In the genomic region with DNA sequence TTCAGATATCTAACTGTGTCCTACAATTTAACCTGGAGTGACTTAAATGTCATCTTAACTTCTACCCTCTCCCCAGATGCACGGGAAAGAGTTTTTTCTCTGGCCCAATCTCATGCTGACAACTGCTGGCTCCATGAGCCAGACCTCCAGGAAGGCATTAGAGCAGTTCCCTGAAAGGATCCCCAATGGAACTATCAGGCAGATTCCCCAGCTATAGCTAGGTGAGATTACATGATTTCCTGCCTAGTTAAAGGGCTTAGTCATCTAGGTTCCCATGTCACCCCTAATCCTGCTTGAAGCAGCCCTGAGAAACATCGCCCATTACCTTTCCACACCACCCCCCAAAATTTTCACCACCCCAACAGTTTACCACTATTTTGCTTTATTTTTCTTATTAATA, we compare ENCODE assay signal across 18 cellular contexts.
DNase-seq lines count a peak whose midpoint lies in the region; ATAC-seq lines count a peak whose summit lies in the region.
"Had no signal": no experiment of that assay in that cellular context is flagged by ENCODE, and none has a peak within 500 bp of the region (broad histone marks: within the 10 kb centered on the region; RNA-seq: fewer than 3 reads in every experiment).

No MANE protein-coding gene starts in this region.

- peak overlapping the region; percentile 39 for H3K9ac ChIP-seq in mesendoderm (ENCODE audit: low read length)

- H2BK5ac ChIP-seq in mesendoderm (ENCODE audit: low read length) = peak overlapping the region; percentile 65

- DNase-seq in Daoy (ENCODE audit: low read depth) (peak; percentile 5), M059J (ENCODE audit: low read depth) (peak; percentile 25), mesendoderm (peak; percentile 87), AG20443 (ENCODE audit: low spot score) (no peak), DMS79 (lab: John Stamatoyannopoulos, UW) (no peak)
- no peak for DNase-seq in stimulated activated effector memory CD8-positive, alpha-beta T cell treated with anti-CD3 and anti-CD28 coated beads, Interleukin-12 subunit alpha, Interleukin-12 subunit beta, amount 100 ng/mL, for 72 hours (ENCODE audit: low spot score in 2 of 2)
- no peak for DNase-seq in natural killer cell treated with Interleukin-12 subunit alpha and Interleukin-12 subunit beta and Interleukin-15 and Interleukin-18, amount 100 ng/mL, for 72 hours (ENCODE audit: low spot score)
- DNase-seq: 8988T; BE2C; C1 segment of cervical spinal cord; CD4-positive, CD25-positive, alpha-beta regulatory T cell; CD8-positive, alpha-beta memory T cell; COR-L47; DMS 273 treated with DMSO at 0.1 percent for 48 hours; GF-D8; H9; IMR-90 had no signal

- no CpG with 5 or more reads among the region's 2 CpGs for WGBS in mesendoderm (ENCODE audit: extremely low coverage, insufficient coverage, low lambda C conversion rate)

- ATAC-seq in stimulated activated effector memory CD8-positive, alpha-beta T cell treated with anti-CD3 and anti-CD28 coated beads, Interleukin-12 subunit alpha, Interleukin-12 subunit beta, amount 100 ng/mL, for 72 hours = no peak
- ATAC-seq in natural killer cell treated with Interleukin-12 subunit alpha and Interleukin-12 subunit beta and Interleukin-15 and Interleukin-18, amount 100 ng/mL, for 72 hours = no peak
- ATAC-seq: K562 had no signal

- H3K27me3 ChIP-seq in mesendoderm (ENCODE audit: insufficient read depth, low read length, poor library complexity) = no peaks in the 10 kb centered on the region
- H3K27me3 ChIP-seq: BE2C had no signal

- no peaks in the 10 kb centered on the region for H3K36me3 Mint-ChIP-seq in stimulated activated effector memory CD8-positive, alpha-beta T cell treated with anti-CD3 and anti-CD28 coated beads, Interleukin-12 subunit alpha, Interleukin-12 subunit beta, amount 100 ng/mL, for 72 hours
- H3K36me3 Mint-ChIP-seq in natural killer cell treated with Interleukin-12 subunit alpha and Interleukin-12 subunit beta and Interleukin-15 and Interleukin-18, amount 100 ng/mL, for 72 hours = peaks cover 20% of the 10 kb centered on the region
- H3K36me3 Mint-ChIP-seq: CD4-positive, CD25-positive, alpha-beta regulatory T cell; CD8-positive, alpha-beta memory T cell had no signal

- no peaks in the 10 kb centered on the region for H3K79me2 ChIP-seq in mesendoderm (ENCODE audit: control insufficient read depth, insufficient read depth, low read length)

- no peak overlapping the region for H4K5ac ChIP-seq in mesendoderm (ENCODE audit: low read length)

- peak overlapping the region; percentile 86 for H3K27ac ChIP-seq in mesendoderm (ENCODE audit: low read depth, low read length)

- no peak overlapping the region for H3K23ac ChIP-seq in mesendoderm (ENCODE audit: low read length)

- no peak overlapping the region for H3K4me2 ChIP-seq in mesendoderm (ENCODE audit: low read length)

- no peak overlapping the region for H2BK120ac ChIP-seq in mesendoderm (ENCODE audit: low read depth, low read length)

- no peak overlapping the region for H3K4me3 Mint-ChIP-seq in stimulated activated effector memory CD8-positive, alpha-beta T cell treated with anti-CD3 and anti-CD28 coated beads, Interleukin-12 subunit alpha, Interleukin-12 subunit beta, amount 100 ng/mL, for 72 hours
- H3K4me3 Mint-ChIP-seq in natural killer cell treated with Interleukin-12 subunit alpha and Interleukin-12 subunit beta and Interleukin-15 and Interleukin-18, amount 100 ng/mL, for 72 hours = no peak overlapping the region
- H3K4me3 Mint-ChIP-seq: CD4-positive, CD25-positive, alpha-beta regulatory T cell; CD8-positive, alpha-beta memory T cell; H9 had no signal

- no peak overlapping the region for H2AK5ac ChIP-seq in mesendoderm (ENCODE audit: low read length)

- H3K4ac ChIP-seq in mesendoderm (ENCODE audit: low read depth, low read length) = no peak overlapping the region

- H3K18ac ChIP-seq in mesendoderm (ENCODE audit: low read length) = peak overlapping the region; percentile 11

- no peaks in the 10 kb centered on the region for H3K27me3 Mint-ChIP-seq in natural killer cell treated with Interleukin-12 subunit alpha and Interleukin-12 subunit beta and Interleukin-15 and Interleukin-18, amount 100 ng/mL, for 72 hours

- no peaks in the 10 kb centered on the region for H3K4me1 ChIP-seq in mesendoderm (ENCODE audit: control insufficient read depth, low read depth, low read length)
- H3K4me1 ChIP-seq: BE2C had no signal

- no peak overlapping the region for H3K4me3 ChIP-seq in mesendoderm (ENCODE audit: low read length)
- H3K4me3 ChIP-seq: K562 had no signal

- H3K4me1 Mint-ChIP-seq in stimulated activated effector memory CD8-positive, alpha-beta T cell treated with anti-CD3 and anti-CD28 coated beads, Interleukin-12 subunit alpha, Interleukin-12 subunit beta, amount 100 ng/mL, for 72 hours = no peaks in the 10 kb centered on the region
- no peaks in the 10 kb centered on the region for H3K4me1 Mint-ChIP-seq in natural killer cell treated with Interleukin-12 subunit alpha and Interleukin-12 subunit beta and Interleukin-15 and Interleukin-18, amount 100 ng/mL, for 72 hours (ENCODE audit: low read depth in 2 of 2)
- H3K4me1 Mint-ChIP-seq: CD4-positive, CD25-positive, alpha-beta regulatory T cell; CD8-positive, alpha-beta memory T cell had no signal

- H3K56ac ChIP-seq in mesendoderm (ENCODE audit: low read length) = peak overlapping the region; percentile 82

- no peaks in the 10 kb centered on the region for H3K79me1 ChIP-seq in mesendoderm (ENCODE audit: low read length)

- H3K27ac Mint-ChIP-seq in stimulated activated effector memory CD8-positive, alpha-beta T cell treated with anti-CD3 and anti-CD28 coated beads, Interleukin-12 subunit alpha, Interleukin-12 subunit beta, amount 100 ng/mL, for 72 hours = no peak overlapping the region
- no peak overlapping the region for H3K27ac Mint-ChIP-seq in natural killer cell treated with Interleukin-12 subunit alpha and Interleukin-12 subunit beta and Interleukin-15 and Interleukin-18, amount 100 ng/mL, for 72 hours
- H3K27ac Mint-ChIP-seq: CD4-positive, CD25-positive, alpha-beta regulatory T cell; CD8-positive, alpha-beta memory T cell had no signal

- H3K36me3 ChIP-seq in mesendoderm (ENCODE audit: control insufficient read depth, insufficient read depth, low read length) = no peaks in the 10 kb centered on the region
- H3K36me3 ChIP-seq: BE2C had no signal

- no peak overlapping the region for H2BK15ac ChIP-seq in mesendoderm (replicated peaks; ENCODE audit: low read depth)

- peaks cover 14% of the 10 kb centered on the region for H3K9me3 Mint-ChIP-seq in stimulated activated effector memory CD8-positive, alpha-beta T cell treated with anti-CD3 and anti-CD28 coated beads, Interleukin-12 subunit alpha, Interleukin-12 subunit beta, amount 100 ng/mL, for 72 hours
- H3K9me3 Mint-ChIP-seq in natural killer cell treated with Interleukin-12 subunit alpha and Interleukin-12 subunit beta and Interleukin-15 and Interleukin-18, amount 100 ng/mL, for 72 hours = peaks cover 29% of the 10 kb centered on the region

- no peak overlapping the region for H4K8ac ChIP-seq in mesendoderm (ENCODE audit: low read depth, low read length)

Comparison
In these comparisons a context has a peak if more than half of its experiments do, and no peak if none do; other contexts are left out.
1. DNase-seq: peak in Daoy (single experiment), M059J (single experiment) and mesendoderm (single experiment); none in AG20443 (single experiment), stimulated activated effector memory CD8-positive, alpha-beta T cell treated with anti-CD3 and anti-CD28 coated beads, Interleukin-12 subunit alpha, Interleukin-12 subunit beta, amount 100 ng/mL, for 72 hours (0 of 2), DMS79 (single experiment) and natural killer cell treated with Interleukin-12 subunit alpha and Interleukin-12 subunit beta and Interleukin-15 and Interleukin-18, amount 100 ng/mL, for 72 hours (single experiment).